ENCODE assay signal across 8 cellular contexts in the genomic region with DNA sequence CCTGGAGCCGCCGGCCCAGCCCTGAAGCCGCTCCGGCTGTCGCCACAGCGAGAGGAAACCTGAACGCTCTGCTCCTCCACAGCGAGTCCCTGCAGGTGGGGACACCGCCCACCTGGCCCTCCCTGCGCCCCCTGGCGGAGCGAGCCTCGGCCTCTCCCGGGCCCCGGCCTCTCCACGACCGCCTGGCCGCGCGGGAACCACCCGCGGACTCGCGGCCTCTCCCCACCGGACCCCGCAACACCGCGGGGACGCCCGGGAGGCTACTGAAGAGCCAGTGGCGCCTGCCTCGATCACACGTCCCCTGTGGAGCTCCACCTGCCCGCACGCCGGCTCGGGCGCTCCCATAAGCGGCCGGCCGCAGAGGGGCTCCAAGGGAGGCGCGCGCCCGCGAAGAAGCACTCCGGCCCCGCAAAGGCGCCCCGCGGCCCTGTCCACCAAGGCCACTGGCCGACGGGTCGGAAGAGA.
DNase-seq lines count a peak whose midpoint lies in the region; ATAC-seq and TF ChIP-seq lines count a peak whose summit lies in the region.

No MANE protein-coding gene starts in this region.

- H3K36me3 Mint-ChIP-seq in T-helper 1 cell treated with Interleukin-12 subunit alpha and Interleukin-12 subunit beta and Interleukin-4 antibody, amounts not matched to agents 30 μg/mL and 1 μg/mL, for 36 hours (ENCODE audit: low read depth) = no peaks in the 10 kb centered on the region

- peak; percentile 58 for ATAC-seq in HG02759 (IDR thresholded peaks at IDR 0.05; ENCODE audit: unreplicated experiment)

- intact Hi-C loops in ascending aorta (cut with DNase I) = loop anchor here (2.0 to 10.0 kb wide), 2 partner anchors 202 to 276 kb away; a partner anchor contains a TSS

- H3K4me3 ChIP-seq in ascending aorta (peak overlapping the region; percentile 16 to 40), iPS-11a (ENCODE audit: low read depth, low read length) (peak overlapping the region; percentile 47)

- no peak for DNase-seq in AG09319 (ENCODE audit: extremely low read depth, low read depth)
- DNase-seq in ascending aorta (ENCODE audit: low spot score in 2 of 2) = peak in 1 of 2 donors; percentile 65
- peak; percentile 68 to 81 for DNase-seq in stimulated activated CD4-positive, alpha-beta T cell treated with anti-CD3 and anti-CD28 coated beads, Interleukin-15, amount 100 ng/mL, for 48 hours (ENCODE audit: low read depth in 2 of 2)
- no peak for DNase-seq in NCI-H226
- DNase-seq in NCI-H1048 (lab: John Stamatoyannopoulos, UW) = no peak

- peaks cover 33% of the 10 kb centered on the region for H3K4me1 Mint-ChIP-seq in T-helper 1 cell treated with Interleukin-12 subunit alpha and Interleukin-12 subunit beta and Interleukin-4 antibody, amounts not matched to agents 30 μg/mL and 1 μg/mL, for 36 hours (ENCODE audit: low read depth)

- H3K4me1 ChIP-seq in ascending aorta = peaks cover 0 to 4% of the 10 kb centered on the region in 2 donors

- no peak overlapping the region for H3K27ac ChIP-seq in ascending aorta

- H3K27me3 Mint-ChIP-seq in T-helper 1 cell treated with Interleukin-12 subunit alpha and Interleukin-12 subunit beta and Interleukin-4 antibody, amounts not matched to agents 30 μg/mL and 1 μg/mL, for 36 hours (ENCODE audit: low read depth) = peaks cover 21% of the 10 kb centered on the region

- H3K4me3 Mint-ChIP-seq in T-helper 1 cell treated with Interleukin-12 subunit alpha and Interleukin-12 subunit beta and Interleukin-4 antibody, amounts not matched to agents 30 μg/mL and 1 μg/mL, for 36 hours = peak overlapping the region; percentile 63

- H3K27me3 ChIP-seq in ascending aorta = no peaks in the 10 kb centered on the region

- TF ChIP-seq CTCF in AG09319 (IDR thresholded peaks at IDR 0.05; ENCODE audit: low read depth, low read length) = peak; percentile 40
- peak; percentile 50 to 75 (median 71) for TF ChIP-seq CTCF in ascending aorta (IDR thresholded peaks at IDR 0.05)

- no peaks in the 10 kb centered on the region for H3K9me3 Mint-ChIP-seq in T-helper 1 cell treated with Interleukin-12 subunit alpha and Interleukin-12 subunit beta and Interleukin-4 antibody, amounts not matched to agents 30 μg/mL and 1 μg/mL, for 36 hours

- H3K27ac Mint-ChIP-seq in T-helper 1 cell treated with Interleukin-12 subunit alpha and Interleukin-12 subunit beta and Interleukin-4 antibody, amounts not matched to agents 30 μg/mL and 1 μg/mL, for 36 hours = peak overlapping the region; percentile 55

- no peaks in the 10 kb centered on the region for H3K9me3 ChIP-seq in ascending aorta

- H3K36me3 ChIP-seq in ascending aorta = no peaks in the 10 kb centered on the region

Comparison
In these comparisons a context has a peak if more than half of its experiments do, and no peak if none do; other contexts are left out.
1. DNase-seq: peak in stimulated activated CD4-positive, alpha-beta T cell treated with anti-CD3 and anti-CD28 coated beads, Interleukin-15, amount 100 ng/mL, for 48 hours (2 of 2); none in AG09319 (single experiment), NCI-H226 (single experiment) and NCI-H1048 (single experiment).